Comparison of ENCODE assay signal across 12 cellular contexts in the genomic region with DNA sequence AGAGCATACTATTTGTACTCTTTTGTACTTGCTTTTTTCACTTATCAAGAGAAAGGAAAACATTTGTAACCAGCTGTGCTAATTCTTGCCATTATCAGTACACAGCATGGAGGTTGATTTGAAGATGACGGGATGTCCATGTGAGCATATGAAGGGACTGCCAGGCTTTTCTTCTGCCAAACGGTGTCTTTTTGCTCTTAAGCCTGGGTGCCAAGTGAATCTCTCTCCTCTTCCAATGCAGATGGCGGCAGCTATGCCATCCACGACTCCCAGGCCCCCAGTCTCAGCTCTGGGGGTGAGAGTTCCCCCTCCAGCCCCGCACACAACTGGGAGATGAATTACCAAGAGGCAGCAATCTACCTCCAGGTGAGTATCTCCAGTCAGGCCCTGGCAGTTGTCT. TPM values are rescaled to one million over a fixed set of nuclear protein-coding genes. Genes with fewer than 3 reads are reported as not detected.
A peak's percentile ranks its signal among the peaks of the same experiment; 100 is the strongest.
DNase-seq lines count a peak whose midpoint lies in the region; ATAC-seq and TF ChIP-seq lines count a peak whose summit lies in the region.
"Had no signal": no experiment of that assay in that cellular context is flagged by ENCODE, and none has a peak within 500 bp of the region (broad histone marks: within the 10 kb centered on the region; RNA-seq: fewer than 3 reads in every experiment).

No MANE protein-coding gene starts in this region.

- ATAC-seq in activated naive CD4-positive, alpha-beta T cell treated with anti-CD3 and anti-CD28 coated beads, Interleukin-2, amount 50 U/mL, for 72 hours = no peak
- ATAC-seq in HG03432 (IDR thresholded peaks at IDR 0.05; ENCODE audit: unreplicated experiment) (no peak), GM21528 (IDR thresholded peaks at IDR 0.05; ENCODE audit: low FRiP score, unreplicated experiment) (no peak)
- ATAC-seq: activated CD8-positive, alpha-beta memory T cell treated with anti-CD3 and anti-CD28 coated beads, Interleukin-2, amount 10 ng/mL, durations not matched to agents 7 days and 5 days; Panc1 had no signal

- peaks cover 54% of the 10 kb centered on the region for H3K4me1 Mint-ChIP-seq in activated naive CD4-positive, alpha-beta T cell treated with anti-CD3 and anti-CD28 coated beads, Interleukin-2, amount 10 ng/mL, durations not matched to agents 7 days and 5 days

- H2AK5ac ChIP-seq in mesenchymal stem cell (ENCODE audit: low read length, severe bottlenecking) = peak overlapping the region; percentile 47

- no peak overlapping the region for H3K9ac ChIP-seq in mesenchymal stem cell (ENCODE audit: low read length)

- H3K9me3 ChIP-seq in mesenchymal stem cell (ENCODE audit: control insufficient read depth, low read length) (no peaks in the 10 kb centered on the region), transverse colon (no peaks in the 10 kb centered on the region)

- H3K4me3 ChIP-seq in mesenchymal stem cell (ENCODE audit: insufficient read depth in 1 of 2, low read depth in 1 of 2, low read length in 2 of 2) (no peak overlapping the region), transverse colon (no peak overlapping the region)
- H3K4me3 ChIP-seq: GM23338 had no signal

- no peak overlapping the region for H4K8ac ChIP-seq in mesenchymal stem cell (ENCODE audit: low read length)

- peaks cover 21% of the 10 kb centered on the region for H3K36me3 Mint-ChIP-seq in activated naive CD4-positive, alpha-beta T cell treated with anti-CD3 and anti-CD28 coated beads, Interleukin-2, amount 10 ng/mL, durations not matched to agents 7 days and 5 days
- H3K36me3 Mint-ChIP-seq in activated naive CD4-positive, alpha-beta T cell treated with anti-CD3 and anti-CD28 coated beads, Interleukin-2, amount 50 U/mL, for 72 hours = peaks cover 9 to 31% of the 10 kb centered on the region in 2 donors

- in situ Hi-C loops in transverse colon (cut with MboI; ENCODE audit: low pct_ligation_motif_present in 1 of 4, low pct_unique_long_range_greater_than_20kb in 1 of 4, low sequenced_read_pairs in 3 of 4) = no loop called here

- 94% methylated on average over 5 of the region's 5 CpGs for WGBS in mesenchymal stem cell
- WGBS in transverse colon (ENCODE audit: low coverage in 1 of 2), 2 donors = 52 to 78% methylated on average over 2 to 5 of the region's 5 CpGs

- H3K27ac Mint-ChIP-seq in activated naive CD4-positive, alpha-beta T cell treated with anti-CD3 and anti-CD28 coated beads, Interleukin-2, amount 10 ng/mL, durations not matched to agents 7 days and 5 days = peak overlapping the region; percentile 34
- peak overlapping the region in 1 of 2 donors; percentile 65 for H3K27ac Mint-ChIP-seq in activated naive CD4-positive, alpha-beta T cell treated with anti-CD3 and anti-CD28 coated beads, Interleukin-2, amount 50 U/mL, for 72 hours
- H3K27ac Mint-ChIP-seq: activated CD8-positive, alpha-beta memory T cell treated with anti-CD3 and anti-CD28 coated beads, Interleukin-2, amount 10 ng/mL, durations not matched to agents 7 days and 5 days; GM23338 had no signal

- H3K9me3 Mint-ChIP-seq in activated naive CD4-positive, alpha-beta T cell treated with anti-CD3 and anti-CD28 coated beads, Interleukin-2, amount 10 ng/mL, durations not matched to agents 7 days and 5 days = no peaks in the 10 kb centered on the region
- H3K9me3 Mint-ChIP-seq in activated naive CD4-positive, alpha-beta T cell treated with anti-CD3 and anti-CD28 coated beads, Interleukin-2, amount 50 U/mL, for 72 hours = no peaks in the 10 kb centered on the region
- H3K9me3 Mint-ChIP-seq: GM23338 had no signal

- no peak overlapping the region for H3K23ac ChIP-seq in mesenchymal stem cell (ENCODE audit: low read length in 2 of 2)

- peak overlapping the region; percentile 13 to 59 for H3K4ac ChIP-seq in mesenchymal stem cell (ENCODE audit: low read depth in 1 of 2, low read length in 2 of 2)

- H3K18ac ChIP-seq in mesenchymal stem cell (ENCODE audit: low read depth in 1 of 2, low read length in 2 of 2) = peak overlapping the region; percentile 30 to 52

- H3K4me1 ChIP-seq in mesenchymal stem cell (ENCODE audit: control insufficient read depth, insufficient read depth, low read depth, low read length) = peaks cover 11% of the 10 kb centered on the region
- peaks cover 4 to 34% (median 18%) of the 10 kb centered on the region in 4 donors for H3K4me1 ChIP-seq in transverse colon

- no peak overlapping the region for H2BK120ac ChIP-seq in mesenchymal stem cell (ENCODE audit: low read depth, low read length)

- H3K79me1 ChIP-seq in mesenchymal stem cell (replicated peaks; ENCODE audit: low read length, poor library complexity, severe bottlenecking) = peaks cover 1% of the 10 kb centered on the region

- CTCF ChIA-PET in activated naive CD4-positive, alpha-beta T cell treated with anti-CD3 and anti-CD28 coated beads, Interleukin-2, amount 10 ng/mL, durations not matched to agents 7 days and 5 days (lab: Charles Lee) = interaction anchor here (0.6 kb wide), 1 partner anchor 53 kb away, joined by 4 read pairs; no protein-coding TSS in a partner anchor

- DNase-seq in activated naive CD4-positive, alpha-beta T cell treated with anti-CD3 and anti-CD28 coated beads, Interleukin-2, amount 10 ng/mL, durations not matched to agents 7 days and 5 days = no peak
- DNase-seq in activated naive CD4-positive, alpha-beta T cell treated with anti-CD3 and anti-CD28 coated beads, Interleukin-2, amount 50 U/mL, for 72 hours (ENCODE audit: low spot score in 2 of 2) = no peak
- DNase-seq in mesenchymal stem cell = no peak
- DNase-seq in transverse colon = no peak
- DNase-seq in COLO668 (lab: John Stamatoyannopoulos, UW; ENCODE audit: unreplicated experiment) = no peak
- DNase-seq: activated CD8-positive, alpha-beta memory T cell treated with anti-CD3 and anti-CD28 coated beads, Interleukin-2, amount 10 ng/mL, durations not matched to agents 7 days and 5 days; effector CD4-positive, alpha-beta T cell had no signal

- intact Hi-C loops in transverse colon (cut with DNase I; ENCODE audit: low total_unique reads) = no loop called here

- H3K27me3 ChIP-seq in mesenchymal stem cell (ENCODE audit: control insufficient read depth in 1 of 2, insufficient read depth in 1 of 2, low read length in 2 of 2) = no peaks in the 10 kb centered on the region
- H3K27me3 ChIP-seq in transverse colon = no peaks in the 10 kb centered on the region

- no peak overlapping the region for H4K91ac ChIP-seq in mesenchymal stem cell (ENCODE audit: low read length)

- no peak for TF ChIP-seq POLR2A in transverse colon (IDR thresholded peaks at IDR 0.05)

- H2BK12ac ChIP-seq in mesenchymal stem cell (ENCODE audit: low read length in 2 of 2) = peak overlapping the region; percentile 72 to 86

- H3K27ac ChIP-seq in angular gyrus (ENCODE audit: low read depth, low read length) = peak overlapping the region; percentile 96
- H3K27ac ChIP-seq in mesenchymal stem cell (ENCODE audit: low read length, poor library complexity, severe bottlenecking) = peak overlapping the region; percentile 65
- peak overlapping the region; percentile 55 to 81 (median 69) for H3K27ac ChIP-seq in transverse colon

- H3K4me3 Mint-ChIP-seq in activated naive CD4-positive, alpha-beta T cell treated with anti-CD3 and anti-CD28 coated beads, Interleukin-2, amount 10 ng/mL, durations not matched to agents 7 days and 5 days = no peak overlapping the region
- H3K4me3 Mint-ChIP-seq: activated CD8-positive, alpha-beta memory T cell treated with anti-CD3 and anti-CD28 coated beads, Interleukin-2, amount 10 ng/mL, durations not matched to agents 7 days and 5 days; GM23338 had no signal

- no peak for TF ChIP-seq CTCF in transverse colon (IDR thresholded peaks at IDR 0.05)

- H2BK15ac ChIP-seq in mesenchymal stem cell (ENCODE audit: low read depth, poor library complexity, severe bottlenecking) = no peak overlapping the region

- H3K4me2 ChIP-seq in mesenchymal stem cell (ENCODE audit: low read length, poor library complexity, severe bottlenecking) = no peak overlapping the region
- H3K4me2 ChIP-seq: GM23338 had no signal

- H3K14ac ChIP-seq in mesenchymal stem cell (ENCODE audit: low read length in 2 of 2) = peak overlapping the region in 1 of 2 experiments; percentile 81

- H3K27me3 Mint-ChIP-seq in activated naive CD4-positive, alpha-beta T cell treated with anti-CD3 and anti-CD28 coated beads, Interleukin-2, amount 10 ng/mL, durations not matched to agents 7 days and 5 days = no peaks in the 10 kb centered on the region
- H3K27me3 Mint-ChIP-seq: activated CD8-positive, alpha-beta memory T cell treated with anti-CD3 and anti-CD28 coated beads, Interleukin-2, amount 10 ng/mL, durations not matched to agents 7 days and 5 days had no signal

- H3K36me3 ChIP-seq in mesenchymal stem cell (ENCODE audit: control insufficient read depth in 1 of 2, insufficient read depth in 2 of 2, low read depth in 1 of 2, low read length in 2 of 2) (peaks cover 7 to 22% of the 10 kb centered on the region in 2 experiments), transverse colon (peaks cover 0 to 5% (median 2%) of the 10 kb centered on the region in 4 donors)

- H2BK5ac ChIP-seq in mesenchymal stem cell (ENCODE audit: low read depth, low read length, poor library complexity, severe bottlenecking) = no peak overlapping the region

- H2AFZ ChIP-seq in mesenchymal stem cell (ENCODE audit: low read depth, low read length) = no peak overlapping the region
- H2AFZ ChIP-seq: GM23338 had no signal

- no peak for TF ChIP-seq EP300 in transverse colon (IDR thresholded peaks at IDR 0.05; ENCODE audit: low read depth)

RNA-seq across cellular contexts. Expression of a gene that starts 38.9 kb away (rescaled TPM):
- 100 to 1,000 TPM in 1 of 2 donors, 10 to 100 TPM in 1; 54.7 to 111 TPM for total RNA-seq in activated naive CD4-positive, alpha-beta T cell treated with anti-CD3 and anti-CD28 coated beads, Interleukin-2, amount 50 U/mL, for 72 hours
- polyA plus RNA-seq in mesenchymal stem cell (2013, experiment 1 of 2) = 57.5 TPM
- polyA plus RNA-seq in mesenchymal stem cell (2013, experiment 2 of 2) = 58.5 TPM
- 1,000 to 10,000 TPM in 1 of 4 donors, 100 to 1,000 TPM in 1, 10 to 100 TPM in 2; 85.1 to 1,315 (median 121) TPM for total RNA-seq in transverse colon
